ENCODE assay signal across 16 cellular contexts in genomic region chr11:72349616-72350218, GRCh38.
DNase-seq lines count a peak whose midpoint lies in the region; ATAC-seq and TF ChIP-seq lines count a peak whose summit lies in the region.
"Had no signal": no experiment of that assay in that cellular context is flagged by ENCODE, and none has a peak within 500 bp of the region (broad histone marks: within the 10 kb centered on the region; RNA-seq: fewer than 3 reads in every experiment).

No MANE protein-coding gene starts in this region.

- no peaks in the 10 kb centered on the region for H3K36me3 Mint-ChIP-seq in glutamatergic neuron (ENCODE audit: unreplicated experiment)
- H3K36me3 Mint-ChIP-seq in mesothelial cell of epicardium = no peaks in the 10 kb centered on the region

- H3K27ac ChIP-seq in SJCRH30 = peak overlapping the region; percentile 48
- H3K27ac ChIP-seq in psoas muscle = peak overlapping the region; percentile 60

- peak; percentile 17 for DNase-seq in HT1080 (ENCODE audit: low read depth)
- DNase-seq in SJCRH30 = peak; percentile 54 to 60
- DNase-seq in glutamatergic neuron = peak; percentile 86
- peak; percentile 76 to 82 for DNase-seq in psoas muscle
- DNase-seq in DMS153 treated with DMSO at 0.1 percent for 48 hours (lab: John Stamatoyannopoulos, UW; ENCODE audit: unreplicated experiment) = no peak
- DNase-seq in mesothelial cell of epicardium (ENCODE audit: low spot score in 2 of 2, unreplicated experiment in 2 of 2) = no peak
- DNase-seq in COLO668 (lab: John Stamatoyannopoulos, UW; ENCODE audit: unreplicated experiment) = no peak
- DNase-seq in CD1c-positive myeloid dendritic cell (ENCODE audit: extremely low spot score) = no peak
- DNase-seq: activated effector memory CD4-positive, alpha-beta T cell treated with Interleukin-2 at 50 U/mL for 16 hours; AML-193; DMS79; H9; KBM-7; mesendoderm; NCI-H524; RPMI8226 had no signal

- H3K27ac Mint-ChIP-seq in glutamatergic neuron (ENCODE audit: unreplicated experiment) = peak overlapping the region; percentile 95
- no peak overlapping the region for H3K27ac Mint-ChIP-seq in mesothelial cell of epicardium
- H3K27ac Mint-ChIP-seq: H9 had no signal

- peaks cover 23% of the 10 kb centered on the region for H3K4me1 ChIP-seq in SJCRH30
- peaks cover 21% of the 10 kb centered on the region for H3K4me1 ChIP-seq in psoas muscle

- H3K27me3 Mint-ChIP-seq in glutamatergic neuron (ENCODE audit: unreplicated experiment) (no peaks in the 10 kb centered on the region), mesothelial cell of epicardium (ENCODE audit: low read depth) (no peaks in the 10 kb centered on the region)

- WGBS in psoas muscle, 3 donors = 18 to 25% (median 25%) methylated on average over 11 of the region's 11 CpGs

- H3K27me3 ChIP-seq in SJCRH30 (no peaks in the 10 kb centered on the region), psoas muscle (ENCODE audit: insufficient read depth in 3 of 3, low read length in 2 of 3) (no peaks in the 10 kb centered on the region)

- peak overlapping the region; percentile 63 for H3K4me3 Mint-ChIP-seq in glutamatergic neuron (ENCODE audit: unreplicated experiment)
- H3K4me3 Mint-ChIP-seq in mesothelial cell of epicardium = no peak overlapping the region
- H3K4me3 Mint-ChIP-seq: H9 had no signal

- intact Hi-C loops in psoas muscle (cut with DNase I) = loop anchor here in 1 of 2 donors (5.0 kb wide), 2 partner anchors 63 to 83 kb away; partner anchors contain the start of gene CLPB

- peak; percentile 89 to 94 (median 92) for ATAC-seq in psoas muscle

- H3K9me3 Mint-ChIP-seq in glutamatergic neuron (ENCODE audit: unreplicated experiment) (no peaks in the 10 kb centered on the region), mesothelial cell of epicardium (no peaks in the 10 kb centered on the region)
- H3K9me3 Mint-ChIP-seq: H9 had no signal

- H3K4me1 Mint-ChIP-seq in glutamatergic neuron (ENCODE audit: low read depth, unreplicated experiment) = peaks cover 18% of the 10 kb centered on the region
- peaks cover 16% of the 10 kb centered on the region for H3K4me1 Mint-ChIP-seq in mesothelial cell of epicardium

- TF ChIP-seq CTCF in glutamatergic neuron (IDR thresholded peaks at IDR 0.05; ENCODE audit: partially characterized antibody, unreplicated experiment) (no peak), psoas muscle (IDR thresholded peaks at IDR 0.05) (no peak), mesothelial cell of epicardium (IDR thresholded peaks at IDR 0.05; ENCODE audit: unreplicated experiment) (no peak)

- H3K4me3 ChIP-seq in SJCRH30 (no peak overlapping the region), psoas muscle (no peak overlapping the region)

- H3K36me3 ChIP-seq in SJCRH30 (no peaks in the 10 kb centered on the region), psoas muscle (ENCODE audit: insufficient read depth in 1 of 2, low read depth in 1 of 2) (no peaks in the 10 kb centered on the region)

- H3K9me3 ChIP-seq in SJCRH30 (replicated peaks) = no peaks in the 10 kb centered on the region
- no peaks in the 10 kb centered on the region for H3K9me3 ChIP-seq in psoas muscle

Comparison
In these comparisons a context has a peak if more than half of its experiments do, and no peak if none do; other contexts are left out.
1. DNase-seq: peak in HT1080 (single experiment), SJCRH30 (2 of 2), glutamatergic neuron (single experiment) and psoas muscle (2 of 2); none in DMS153 treated with DMSO at 0.1 percent for 48 hours (single experiment), mesothelial cell of epicardium (0 of 2), COLO668 (single experiment) and CD1c-positive myeloid dendritic cell (single experiment).